ENCODE assay signal across 14 cellular contexts in the genomic region with DNA sequence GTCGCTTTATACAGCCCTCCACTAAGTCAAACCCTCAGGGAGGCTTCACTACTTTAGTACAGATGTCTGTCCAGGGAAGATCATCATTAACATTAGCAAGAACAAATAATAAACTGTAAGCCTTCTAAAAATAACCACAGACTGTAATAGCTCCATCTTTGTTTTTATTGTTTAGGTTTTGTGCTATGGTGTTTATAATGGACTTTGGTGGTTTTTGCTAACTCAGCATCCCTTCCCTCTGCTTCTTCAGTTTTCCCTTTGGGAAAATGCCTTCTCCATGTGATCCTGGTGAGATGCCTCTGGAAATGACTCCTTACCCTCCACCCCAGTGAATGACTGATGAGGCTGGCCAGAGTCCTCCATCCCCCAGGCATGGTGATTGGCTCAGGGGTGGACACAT.
DNase-seq lines count a peak whose midpoint lies in the region; ATAC-seq, FAIRE-seq and TF ChIP-seq lines count a peak whose summit lies in the region.
"Had no signal": no experiment of that assay in that cellular context is flagged by ENCODE, and none has a peak within 500 bp of the region (broad histone marks: within the 10 kb centered on the region; RNA-seq: fewer than 3 reads in every experiment).

No MANE protein-coding gene starts in this region.

- peak overlapping the region; percentile 35 for H3K27ac Mint-ChIP-seq in activated naive CD8-positive, alpha-beta T cell
- no peak overlapping the region for H3K27ac Mint-ChIP-seq in activated naive CD8-positive, alpha-beta T cell treated with anti-CD3 and anti-CD28 coated beads, Interleukin-2, amount 50 U/mL, for 24 hours
- H3K27ac Mint-ChIP-seq in activated T-helper 17 cell treated with anti-CD3 and anti-CD28 coated beads, Interleukin-2, amount 50 U/mL, for 72 hours, result peak overlapping the region; percentile 21
- H3K27ac Mint-ChIP-seq in naive thymus-derived CD8-positive, alpha-beta T cell, result peak overlapping the region; percentile 77 to 100 (median 98)
- no peak overlapping the region for H3K27ac Mint-ChIP-seq in stimulated activated naive B cell treated with anti-CD40 and anti-IgM and Interleukin-4, amounts not matched to agents 10 μg/mL and 1 μg/mL and 100 μg/mL, for 72 hours

- DNase-seq in activated naive CD8-positive, alpha-beta T cell treated with anti-CD3 and anti-CD28 coated beads, Interleukin-2, amount 50 U/mL, for 24 hours, result no peak
- DNase-seq in GM12892 (ENCODE audit: insufficient read length) (no peak), SK-N-SH (no peak), iPS-NIHi11 (ENCODE audit: low spot score) (no peak)
- no peak for DNase-seq in naive thymus-derived CD8-positive, alpha-beta T cell
- DNase-seq in stimulated activated naive B cell treated with anti-CD40 and anti-IgM and Interleukin-4, amounts not matched to agents 10 μg/mL and 1 μg/mL and 100 μg/mL, for 72 hours, result no peak
- DNase-seq: AML-193, HCEC 1CT, NCI-H1436 treated with DMSO at 0.1 percent for 48 hours, NCI-H2081, NCI-H524, SHP77 treated with DMSO at 0.1 percent for 48 hours had no signal

- H3K9ac ChIP-seq in SK-N-SH, result no peak overlapping the region

- peaks cover 0 to 3% of the 10 kb centered on the region in 2 experiments for H3K36me3 ChIP-seq in SK-N-SH (replicated peaks in 1 of 2; ENCODE audit: control insufficient read depth in 1 of 2, insufficient read depth in 2 of 2, low read length in 1 of 2)

- H3K9me2 ChIP-seq in SK-N-SH, result no peaks in the 10 kb centered on the region

- H2AFZ ChIP-seq in SK-N-SH (ENCODE audit: low read depth), result no peak overlapping the region

- TF ChIP-seq CTCF in SK-N-SH (IDR thresholded peaks at IDR 0.05), result no peak

- H3K79me2 ChIP-seq in SK-N-SH (ENCODE audit: insufficient read depth), result no peaks in the 10 kb centered on the region

- H3K4me2 ChIP-seq in SK-N-SH, result no peak overlapping the region

- no peaks in the 10 kb centered on the region for H3F3A ChIP-seq in SK-N-SH (replicated peaks; ENCODE audit: insufficient read depth)

- H3K27ac ChIP-seq in SK-N-SH (ENCODE audit: low read depth in 2 of 2, low read length in 1 of 2), result no peak overlapping the region

- H3K9me3 Mint-ChIP-seq in activated naive CD8-positive, alpha-beta T cell (ENCODE audit: low read depth), result no peaks in the 10 kb centered on the region
- H3K9me3 Mint-ChIP-seq in activated naive CD8-positive, alpha-beta T cell treated with anti-CD3 and anti-CD28 coated beads, Interleukin-2, amount 50 U/mL, for 24 hours, result no peaks in the 10 kb centered on the region
- no peaks in the 10 kb centered on the region for H3K9me3 Mint-ChIP-seq in activated T-helper 17 cell treated with anti-CD3 and anti-CD28 coated beads, Interleukin-2, amount 50 U/mL, for 72 hours
- no peaks in the 10 kb centered on the region for H3K9me3 Mint-ChIP-seq in naive thymus-derived CD8-positive, alpha-beta T cell
- H3K9me3 Mint-ChIP-seq in stimulated activated naive B cell treated with anti-CD40 and anti-IgM and Interleukin-4, amounts not matched to agents 10 μg/mL and 1 μg/mL and 100 μg/mL, for 72 hours, result peaks cover 0 to 2% of the 10 kb centered on the region in 2 donors

- H3K4me1 Mint-ChIP-seq in activated naive CD8-positive, alpha-beta T cell (ENCODE audit: low read depth), result peaks cover 93% of the 10 kb centered on the region
- H3K4me1 Mint-ChIP-seq in activated naive CD8-positive, alpha-beta T cell treated with anti-CD3 and anti-CD28 coated beads, Interleukin-2, amount 50 U/mL, for 24 hours, result peaks cover 94% of the 10 kb centered on the region
- H3K4me1 Mint-ChIP-seq in activated T-helper 17 cell treated with anti-CD3 and anti-CD28 coated beads, Interleukin-2, amount 50 U/mL, for 72 hours, result peaks cover 51% of the 10 kb centered on the region
- peaks cover 40 to 90% (median 84%) of the 10 kb centered on the region in 4 donors for H3K4me1 Mint-ChIP-seq in naive thymus-derived CD8-positive, alpha-beta T cell
- peaks cover 27 to 62% of the 10 kb centered on the region in 2 donors for H3K4me1 Mint-ChIP-seq in stimulated activated naive B cell treated with anti-CD40 and anti-IgM and Interleukin-4, amounts not matched to agents 10 μg/mL and 1 μg/mL and 100 μg/mL, for 72 hours

- no peak for TF ChIP-seq EP300 in SK-N-SH (IDR thresholded peaks at IDR 0.05; ENCODE audit: borderline replicate concordance in 1 of 2, low read depth in 1 of 2, low read length in 1 of 2)

- no peaks in the 10 kb centered on the region for H3K27me3 Mint-ChIP-seq in activated naive CD8-positive, alpha-beta T cell
- H3K27me3 Mint-ChIP-seq in activated naive CD8-positive, alpha-beta T cell treated with anti-CD3 and anti-CD28 coated beads, Interleukin-2, amount 50 U/mL, for 24 hours, result no peaks in the 10 kb centered on the region
- H3K27me3 Mint-ChIP-seq in activated T-helper 17 cell treated with anti-CD3 and anti-CD28 coated beads, Interleukin-2, amount 50 U/mL, for 72 hours, result no peaks in the 10 kb centered on the region
- H3K27me3 Mint-ChIP-seq in naive thymus-derived CD8-positive, alpha-beta T cell, result no peaks in the 10 kb centered on the region
- H3K27me3 Mint-ChIP-seq in stimulated activated naive B cell treated with anti-CD40 and anti-IgM and Interleukin-4, amounts not matched to agents 10 μg/mL and 1 μg/mL and 100 μg/mL, for 72 hours, result no peaks in the 10 kb centered on the region

- 50% methylated on average over 1 of the region's 1 CpG for WGBS in SK-N-SH (ENCODE audit: low lambda C conversion rate)

- CTCF ChIA-PET in SK-N-SH (lab: Yijun Ruan, JAX), result interaction anchor here (0.7 kb wide), 1 partner anchor 12 kb away, joined by 3 read pairs; no protein-coding TSS in a partner anchor

- no peaks in the 10 kb centered on the region for H4K20me1 ChIP-seq in SK-N-SH (ENCODE audit: insufficient read depth)

- H3K4me3 Mint-ChIP-seq in activated naive CD8-positive, alpha-beta T cell, result no peak overlapping the region
- no peak overlapping the region for H3K4me3 Mint-ChIP-seq in activated naive CD8-positive, alpha-beta T cell treated with anti-CD3 and anti-CD28 coated beads, Interleukin-2, amount 50 U/mL, for 24 hours
- no peak overlapping the region for H3K4me3 Mint-ChIP-seq in activated T-helper 17 cell treated with anti-CD3 and anti-CD28 coated beads, Interleukin-2, amount 50 U/mL, for 72 hours
- no peak overlapping the region for H3K4me3 Mint-ChIP-seq in naive thymus-derived CD8-positive, alpha-beta T cell
- no peak overlapping the region for H3K4me3 Mint-ChIP-seq in stimulated activated naive B cell treated with anti-CD40 and anti-IgM and Interleukin-4, amounts not matched to agents 10 μg/mL and 1 μg/mL and 100 μg/mL, for 72 hours

- peaks cover 4% of the 10 kb centered on the region for H3K36me3 Mint-ChIP-seq in activated naive CD8-positive, alpha-beta T cell
- H3K36me3 Mint-ChIP-seq in activated naive CD8-positive, alpha-beta T cell treated with anti-CD3 and anti-CD28 coated beads, Interleukin-2, amount 50 U/mL, for 24 hours (ENCODE audit: low read depth), result peaks cover 4% of the 10 kb centered on the region
- peaks cover 6% of the 10 kb centered on the region for H3K36me3 Mint-ChIP-seq in activated T-helper 17 cell treated with anti-CD3 and anti-CD28 coated beads, Interleukin-2, amount 50 U/mL, for 72 hours (ENCODE audit: low read depth)
- H3K36me3 Mint-ChIP-seq in naive thymus-derived CD8-positive, alpha-beta T cell, result no peaks in the 10 kb centered on the region
- peaks cover 0 to 2% of the 10 kb centered on the region in 2 donors for H3K36me3 Mint-ChIP-seq in stimulated activated naive B cell treated with anti-CD40 and anti-IgM and Interleukin-4, amounts not matched to agents 10 μg/mL and 1 μg/mL and 100 μg/mL, for 72 hours

- POLR2A ChIA-PET in naive thymus-derived CD8-positive, alpha-beta T cell (lab: Charles Lee), result interaction anchor here (2.2 to 4.5 kb wide), 2 partner anchors 12 to 163 kb away, joined by 8 to 18 read pairs; partner anchors contain the start of gene GLCCI1
- POLR2A ChIA-PET in SK-N-SH (lab: Yijun Ruan, JAX), result no interaction called here

- no peaks in the 10 kb centered on the region for H3K27me3 ChIP-seq in SK-N-SH (ENCODE audit: insufficient read depth)

- no peak overlapping the region for H3K4me3 ChIP-seq in SK-N-SH (ENCODE audit: low read depth in 2 of 2, low read length in 1 of 2)

- FAIRE-seq in GM12892 (lab: Jason Lieb, UNC), result peak; percentile 44

- no peak for TF ChIP-seq POLR2A in GM12892 (IDR thresholded peaks at IDR 0.05; ENCODE audit: low read depth, low read length)

- no peak for ATAC-seq in activated naive CD8-positive, alpha-beta T cell treated with anti-CD3 and anti-CD28 coated beads, Interleukin-2, amount 50 U/mL, for 24 hours
- ATAC-seq in activated T-helper 17 cell treated with anti-CD3 and anti-CD28 coated beads, Interleukin-2, amount 50 U/mL, for 72 hours (replicated peaks), result no peak
- no peak for ATAC-seq in naive thymus-derived CD8-positive, alpha-beta T cell
- ATAC-seq in stimulated activated naive B cell treated with anti-CD40 and anti-IgM and Interleukin-4, amounts not matched to agents 10 μg/mL and 1 μg/mL and 100 μg/mL, for 72 hours (replicated peaks), result no peak

- TF ChIP-seq RAD21 in SK-N-SH (IDR thresholded peaks at IDR 0.05; ENCODE audit: low read length), result no peak

- H3K4me1 ChIP-seq in SK-N-SH (ENCODE audit: control insufficient read depth in 1 of 2, insufficient read depth in 2 of 2, low read depth in 1 of 2, low read length in 1 of 2), result no peaks in the 10 kb centered on the region

- H3K9me3 ChIP-seq in SK-N-SH, result no peaks in the 10 kb centered on the region

TF ChIP-seq in SK-N-SH, 30 proteins besides CTCF, POLR2A, EP300 and RAD21 (continues in another document):
- TF ChIP-seq, protein P1, sequence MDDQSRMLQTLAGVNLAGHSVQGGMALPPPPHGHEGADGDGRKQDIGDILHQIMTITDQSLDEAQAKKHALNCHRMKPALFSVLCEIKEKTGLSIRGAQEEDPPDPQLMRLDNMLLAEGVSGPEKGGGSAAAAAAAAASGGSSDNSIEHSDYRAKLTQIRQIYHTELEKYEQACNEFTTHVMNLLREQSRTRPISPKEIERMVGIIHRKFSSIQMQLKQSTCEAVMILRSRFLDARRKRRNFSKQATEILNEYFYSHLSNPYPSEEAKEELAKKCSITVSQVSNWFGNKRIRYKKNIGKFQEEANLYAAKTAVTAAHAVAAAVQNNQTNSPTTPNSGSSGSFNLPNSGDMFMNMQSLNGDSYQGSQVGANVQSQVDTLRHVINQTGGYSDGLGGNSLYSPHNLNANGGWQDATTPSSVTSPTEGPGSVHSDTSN (IDR thresholded peaks at IDR 0.05), result no peak
- TF ChIP-seq RFX5 (IDR thresholded peaks at IDR 0.05; ENCODE audit: low read length) (no peak), RCOR1 (IDR thresholded peaks at IDR 0.05; ENCODE audit: low read length) (no peak)

Comparison
In these comparisons a context has a peak if more than half of its experiments do, and no peak if none do; other contexts are left out.
1. H3K27ac Mint-ChIP-seq: peak in activated naive CD8-positive, alpha-beta T cell (single experiment), activated T-helper 17 cell treated with anti-CD3 and anti-CD28 coated beads, Interleukin-2, amount 50 U/mL, for 72 hours (single experiment) and naive thymus-derived CD8-positive, alpha-beta T cell (10 of 10); none in activated naive CD8-positive, alpha-beta T cell treated with anti-CD3 and anti-CD28 coated beads, Interleukin-2, amount 50 U/mL, for 24 hours (single experiment) and stimulated activated naive B cell treated with anti-CD40 and anti-IgM and Interleukin-4, amounts not matched to agents 10 μg/mL and 1 μg/mL and 100 μg/mL, for 72 hours (single experiment).